ENCODE assay signal across 25 cellular contexts in genomic region chr3:55963611-55964010, GRCh38.
"Had no signal": no experiment of that assay in that cellular context is flagged by ENCODE, and none has a peak within 500 bp of the region (broad histone marks: within the 10 kb centered on the region; RNA-seq: fewer than 3 reads in every experiment).

No MANE protein-coding gene starts in this region.

- H3K36me3 Mint-ChIP-seq: activated naive CD8-positive, alpha-beta T cell; natural killer cell; neural progenitor cell had no signal

- DNase-seq: activated CD4-positive, alpha-beta T cell treated with anti-CD3 and anti-CD28 coated beads for 4 hours; activated CD4-positive, alpha-beta T cell treated with anti-CD3 and anti-CD28 coated beads, Interleukin-2, amount 50 U/mL, for 4 hours; activated CD8-positive, alpha-beta memory T cell treated with anti-CD3 and anti-CD28 coated beads for 24 hours; activated effector memory CD4-positive, alpha-beta T cell treated with Interleukin-2 at 50 U/mL for 16 hours; activated naive CD4-positive, alpha-beta T cell treated with Interleukin-2 at 50 U/mL for 16 hours; anterior cingulate cortex; body of pancreas; cerebellar nuclear complex; colonic mucosa; effector CD8-positive, alpha-beta T cell; esophagus squamous epithelium; foreskin melanocyte; islet precursor cell; left ventricle myocardium inferior; mesendoderm; natural killer cell; occipital lobe; psoas muscle; sigmoid colon; small intestine; stimulated activated CD4-positive, alpha-beta T cell treated with anti-CD3 and anti-CD28 coated beads, Interleukin-2, amount 100 ng/mL, for 24 hours; stimulated activated naive CD4-positive, alpha-beta T cell; tibial artery had no signal

- H3K4me3 Mint-ChIP-seq: activated naive CD8-positive, alpha-beta T cell; natural killer cell; neural progenitor cell had no signal

- H3K27ac Mint-ChIP-seq: activated naive CD8-positive, alpha-beta T cell; natural killer cell; neural progenitor cell had no signal

- H3K4me1 Mint-ChIP-seq: natural killer cell had no signal
